In genomic region chr10:131683941-131684340, GRCh38 we compare ENCODE assay signal across 23 cellular contexts.
"Had no signal": no experiment of that assay in that cellular context is flagged by ENCODE, and none has a peak within 500 bp of the region (broad histone marks: within the 10 kb centered on the region; RNA-seq: fewer than 3 reads in every experiment).

No MANE protein-coding gene starts in this region.

- H3K4me1 ChIP-seq: SJSA1 had no signal

- H3K4me3 ChIP-seq: SJSA1, SK-N-MC had no signal

- H3K27ac ChIP-seq: SJSA1, SK-N-MC had no signal

- H3K36me3 ChIP-seq: SJSA1 had no signal

- FAIRE-seq: HepG2, RCC 7860 had no signal

- H3K27me3 ChIP-seq: SJSA1 had no signal

- DNase-seq: IMR-90, Karpas-422, KG1, MM.1S, NCI-H1092 treated with DMSO at 0.1 percent for 48 hours, NCI-H1436, NCI-H187, NCI-H2029, NCI-H2081 treated with DMSO at 0.1 percent for 48 hours, NCI-H2171, NCI-H226, NCI-H446, NCI-H510A, NCI-H524 treated with DMSO at 0.1 percent for 48 hours, NCI-H69, NCI-H774, Right ventricle myocardium superior, RPMI8226, SIG-M5 had no signal
